In genomic region chr2:50346104-50346503, GRCh38 we compare ENCODE assay signal across 18 cellular contexts.
A peak's percentile ranks its signal among the peaks of the same experiment; 100 is the strongest.
DNase-seq lines count a peak whose midpoint lies in the region; ATAC-seq and TF ChIP-seq lines count a peak whose summit lies in the region.
"Had no signal": no experiment of that assay in that cellular context is flagged by ENCODE, and none has a peak within 500 bp of the region (broad histone marks: within the 10 kb centered on the region; RNA-seq: fewer than 3 reads in every experiment).

No MANE protein-coding gene starts in this region.

- H3K27ac ChIP-seq in HUES48 (ENCODE audit: low read depth, low read length) = no peak overlapping the region
- no peak overlapping the region for H3K27ac ChIP-seq in trophoblast cell (ENCODE audit: low read depth, low read length)
- H3K27ac ChIP-seq in CD4-positive, alpha-beta memory T cell (ENCODE audit: low read depth, low read length) = no peak overlapping the region
- H3K27ac ChIP-seq: esophagus squamous epithelium had no signal

- WGBS in trophoblast cell (ENCODE audit: extremely low coverage, insufficient coverage, insufficient read length) = no CpG with 5 or more reads among the region's 19 CpGs

- no peak overlapping the region for H4K8ac ChIP-seq in trophoblast cell (ENCODE audit: low read depth, low read length)

- H3K23ac ChIP-seq in trophoblast cell (ENCODE audit: low read length) = no peak overlapping the region

- peak overlapping the region; percentile 73 for H3K4me3 ChIP-seq in HUES48 (ENCODE audit: low read depth, low read length)
- H3K4me3 ChIP-seq in iPS-18c (ENCODE audit: insufficient read depth, low read depth, low read length) = peak overlapping the region; percentile 49
- no peak overlapping the region for H3K4me3 ChIP-seq in trophoblast cell (ENCODE audit: low read depth, low read length)
- no peak overlapping the region for H3K4me3 ChIP-seq in CD4-positive, alpha-beta memory T cell (ENCODE audit: low read length in 2 of 2)
- H3K4me3 ChIP-seq: GM12878 had no signal

- H2BK5ac ChIP-seq in trophoblast cell (ENCODE audit: low read depth, low read length, poor library complexity) = no peak overlapping the region

- H3K27me3 ChIP-seq in HUES48 (ENCODE audit: control insufficient read depth, insufficient read depth, low read length) (peaks cover 57% of the 10 kb centered on the region), trophoblast cell (ENCODE audit: insufficient read depth, low read length) (peaks cover 22% of the 10 kb centered on the region)
- no peaks in the 10 kb centered on the region for H3K27me3 ChIP-seq in CD4-positive, alpha-beta memory T cell (ENCODE audit: insufficient read depth, low read length)

- no peak overlapping the region for H3K27ac Mint-ChIP-seq in WTC11
- no peak overlapping the region for H3K27ac Mint-ChIP-seq in CD4-positive, alpha-beta memory T cell
- H3K27ac Mint-ChIP-seq: naive thymus-derived CD4-positive, alpha-beta T cell; T-helper 2 cell treated with Interferon-gamma antibody and Interleukin-4, amounts not matched to agents 5 μg/mL and 100 μg/mL, for 36 hours had no signal

- no peak for TF ChIP-seq CTCF in WTC11 (IDR thresholded peaks at IDR 0.05)

- peak overlapping the region; percentile 40 for H3K4me2 ChIP-seq in trophoblast cell (ENCODE audit: low read length)

- no peak overlapping the region for H2BK12ac ChIP-seq in trophoblast cell (ENCODE audit: low read length)

- intact Hi-C loops in CD4-positive, alpha-beta memory T cell (cut with micrococcal nuclease) = no loop called here

- no peak overlapping the region for H3K14ac ChIP-seq in trophoblast cell (ENCODE audit: low read length)

- H4K91ac ChIP-seq in trophoblast cell (ENCODE audit: low read depth, low read length) = no peak overlapping the region

- no peak overlapping the region for H2BK120ac ChIP-seq in trophoblast cell (ENCODE audit: insufficient read depth, low read length, poor library complexity)

- H3K36me3 ChIP-seq in HUES48 (ENCODE audit: control insufficient read depth, insufficient read depth, low read length) = no peaks in the 10 kb centered on the region
- no peaks in the 10 kb centered on the region for H3K36me3 ChIP-seq in trophoblast cell (ENCODE audit: control insufficient read depth in 1 of 2, insufficient read depth in 2 of 2, low read length in 2 of 2)
- H3K36me3 ChIP-seq in CD4-positive, alpha-beta memory T cell (ENCODE audit: insufficient read depth, low read length) = no peaks in the 10 kb centered on the region
- H3K36me3 ChIP-seq: esophagus squamous epithelium had no signal

- H4K12ac ChIP-seq in trophoblast cell (ENCODE audit: low read depth, low read length) = no peak overlapping the region

- DNase-seq in WTC11 (ENCODE audit: low spot score) (peak; percentile 64), trophoblast cell (no peak), mesenteric fat pad (ENCODE audit: low spot score) (no peak), dermis blood vessel endothelial cell (no peak), AG08396 (ENCODE audit: low spot score) (no peak)
- DNase-seq in CD4-positive, alpha-beta memory T cell = no peak
- DNase-seq: activated CD4-positive, CD25-positive, alpha-beta regulatory T cell treated with anti-CD3 and anti-CD28 coated beads, Interleukin-2, amount 50 U/mL, for 72 hours; activated gamma-delta T cell treated with Interleukin-2 at 50 U/mL for 16 hours; COR-L47; esophagus squamous epithelium; Karpas-422; left ventricle myocardium superior; naive thymus-derived CD4-positive, alpha-beta T cell; NCI-H1105 treated with DMSO at 0.1 percent for 48 hours had no signal

- no peaks in the 10 kb centered on the region for H3K36me3 Mint-ChIP-seq in WTC11
- no peaks in the 10 kb centered on the region for H3K36me3 Mint-ChIP-seq in CD4-positive, alpha-beta memory T cell

- no peaks in the 10 kb centered on the region for H3K79me1 ChIP-seq in trophoblast cell (ENCODE audit: low read length)

- no peak overlapping the region for H2AK5ac ChIP-seq in trophoblast cell (ENCODE audit: low read length)

- H3K4me3 Mint-ChIP-seq in WTC11 = peak overlapping the region; percentile 68
- H3K4me3 Mint-ChIP-seq in CD4-positive, alpha-beta memory T cell = no peak overlapping the region
- H3K4me3 Mint-ChIP-seq: naive thymus-derived CD4-positive, alpha-beta T cell; T-helper 2 cell treated with Interferon-gamma antibody and Interleukin-4, amounts not matched to agents 5 μg/mL and 100 μg/mL, for 36 hours had no signal

- H3K4me1 Mint-ChIP-seq in WTC11 = peaks cover 33% of the 10 kb centered on the region
- no peaks in the 10 kb centered on the region for H3K4me1 Mint-ChIP-seq in CD4-positive, alpha-beta memory T cell
- H3K4me1 Mint-ChIP-seq: naive thymus-derived CD4-positive, alpha-beta T cell had no signal

- no peak overlapping the region for H3K9ac ChIP-seq in HUES48 (ENCODE audit: low read depth, low read length)
- H3K9ac ChIP-seq in trophoblast cell (ENCODE audit: low read length) = no peak overlapping the region

- peak; percentile 59 for ATAC-seq in WTC11
- ATAC-seq: GM12878; left ventricle myocardium superior; naive thymus-derived CD4-positive, alpha-beta T cell had no signal

- POLR2A ChIA-PET in WTC11 (lab: Charles Lee) = interaction anchor here (0.6 kb wide), 1 partner anchor 11 kb away, joined by 4 read pairs; no protein-coding TSS in a partner anchor
- POLR2A ChIA-PET in CD4-positive, alpha-beta memory T cell (lab: Charles Lee; ENCODE audit: partially characterized antibody) = no interaction called here

- no peak overlapping the region for H2AFZ ChIP-seq in trophoblast cell (ENCODE audit: insufficient read depth, low read length, poor library complexity)

- H3K4me1 ChIP-seq in HUES48 (ENCODE audit: control insufficient read depth, insufficient read depth, low read length) (peaks cover 22% of the 10 kb centered on the region), trophoblast cell (ENCODE audit: control insufficient read depth in 1 of 2, insufficient read depth in 2 of 2, low read length in 2 of 2) (peaks cover 8 to 13% of the 10 kb centered on the region in 2 experiments)
- no peaks in the 10 kb centered on the region for H3K4me1 ChIP-seq in CD4-positive, alpha-beta memory T cell (ENCODE audit: insufficient read depth, low read length)

- H3K9me3 ChIP-seq in HUES48 (ENCODE audit: control insufficient read depth, insufficient read depth, low read length) (no peaks in the 10 kb centered on the region), iPS-18c (ENCODE audit: control insufficient read depth, insufficient read depth, low read length) (no peaks in the 10 kb centered on the region), trophoblast cell (ENCODE audit: insufficient read depth, low read depth, low read length) (no peaks in the 10 kb centered on the region)
- H3K9me3 ChIP-seq in CD4-positive, alpha-beta memory T cell (ENCODE audit: control insufficient read depth in 1 of 2, low read length in 2 of 2) = no peaks in the 10 kb centered on the region
- H3K9me3 ChIP-seq: esophagus squamous epithelium had no signal

- no peaks in the 10 kb centered on the region for H3K9me3 Mint-ChIP-seq in WTC11
- peaks cover 0 to 17% (median 3%) of the 10 kb centered on the region in 8 donors for H3K9me3 Mint-ChIP-seq in CD4-positive, alpha-beta memory T cell
- H3K9me3 Mint-ChIP-seq: T-helper 2 cell treated with Interferon-gamma antibody and Interleukin-4, amounts not matched to agents 5 μg/mL and 100 μg/mL, for 36 hours had no signal

- H3K4ac ChIP-seq in trophoblast cell (ENCODE audit: low read depth, low read length) = no peak overlapping the region

- no peak overlapping the region for H3K18ac ChIP-seq in trophoblast cell (ENCODE audit: low read length)

- H3K79me2 ChIP-seq in trophoblast cell (ENCODE audit: control insufficient read depth, insufficient read depth, low read length, poor library complexity) = no peaks in the 10 kb centered on the region

- peaks cover 60% of the 10 kb centered on the region for H3K27me3 Mint-ChIP-seq in WTC11 (ENCODE audit: low read depth)
- H3K27me3 Mint-ChIP-seq in CD4-positive, alpha-beta memory T cell = peaks cover 4 to 6% of the 10 kb centered on the region in 2 donors

- CTCF ChIA-PET in WTC11 (lab: Charles Lee) = interaction anchor here (0.8 to 4.7 kb wide), 10 partner anchors 8 to 575 kb away, joined by 3 to 32 read pairs (median 4); no protein-coding TSS in a partner anchor
- CTCF ChIA-PET in CD4-positive, alpha-beta memory T cell (lab: Charles Lee; ENCODE audit: partially characterized antibody) = no interaction called here

TF ChIP-seq in WTC11, 78 proteins besides CTCF, POLR2A, EP300 and RAD21:
- TF ChIP-seq NFE2L1 (CRISPR knock-in tag; IDR thresholded peaks at IDR 0.05) (no peak), ETV6 (CRISPR knock-in tag; IDR thresholded peaks at IDR 0.05) (peak; percentile 8; the same call in 1 of the 2 replicates)

Comparison
In these comparisons a context has a peak if more than half of its experiments do, and no peak if none do; other contexts are left out.
1. H3K4me3 ChIP-seq: peak in HUES48 (single experiment) and iPS-18c (single experiment); none in trophoblast cell (single experiment) and CD4-positive, alpha-beta memory T cell (0 of 2).